Comparison of ENCODE assay signal across 10 cellular contexts in genomic region chr2:12303181-12304030, GRCh38.
DNase-seq lines count a peak whose midpoint lies in the region; ATAC-seq and TF ChIP-seq lines count a peak whose summit lies in the region.
"Had no signal": no experiment of that assay in that cellular context is flagged by ENCODE, and none has a peak within 500 bp of the region (broad histone marks: within the 10 kb centered on the region; RNA-seq: fewer than 3 reads in every experiment).

No MANE protein-coding gene starts in this region.

- H3K27ac ChIP-seq in Karpas-422 (ENCODE audit: low read length) (no peak overlapping the region), body of pancreas (no peak overlapping the region)

- peaks cover 30% of the 10 kb centered on the region for H3K4me1 Mint-ChIP-seq in activated CD8-positive, alpha-beta memory T cell treated with anti-CD3 and anti-CD28 coated beads, Interleukin-2, amount 10 ng/mL, durations not matched to agents 7 days and 5 days
- H3K4me1 Mint-ChIP-seq in effector memory CD8-positive, alpha-beta T cell (ENCODE audit: low read depth in 2 of 2): peaks cover 11 to 13% of the 10 kb centered on the region in 2 donors
- peaks cover 16% of the 10 kb centered on the region for H3K4me1 Mint-ChIP-seq in stimulated activated effector memory CD8-positive, alpha-beta T cell treated with anti-CD3 and anti-CD28 coated beads, Interleukin-12 subunit alpha, Interleukin-12 subunit beta, amount 100 ng/mL, for 72 hours

- no peaks in the 10 kb centered on the region for H3K79me2 ChIP-seq in Karpas-422 (ENCODE audit: low read length)

- DNase-seq in activated CD8-positive, alpha-beta memory T cell treated with anti-CD3 and anti-CD28 coated beads, Interleukin-2, amount 10 ng/mL, durations not matched to agents 7 days and 5 days: peak; percentile 66
- no peak for DNase-seq in activated CD8-positive, alpha-beta memory T cell treated with anti-CD3 and anti-CD28 coated beads, Interleukin-2, amount 50 U/mL, for 48 hours
- no peak for DNase-seq in effector memory CD8-positive, alpha-beta T cell
- no peak for DNase-seq in stimulated activated effector memory CD8-positive, alpha-beta T cell treated with anti-CD3 and anti-CD28 coated beads, Interleukin-12 subunit alpha, Interleukin-12 subunit beta, amount 100 ng/mL, for 72 hours (ENCODE audit: low spot score in 2 of 2)
- no peak for DNase-seq in Karpas-422
- DNase-seq in body of pancreas: no peak
- no peak for DNase-seq in central memory CD4-positive, alpha-beta T cell
- DNase-seq: AML-193, NCI-H2171 treated with DMSO at 0.1 percent for 48 hours had no signal

- no peaks in the 10 kb centered on the region for H4K20me1 ChIP-seq in Karpas-422 (ENCODE audit: insufficient read depth, low read depth, low read length)

- no peak overlapping the region for H3K9ac ChIP-seq in Karpas-422 (ENCODE audit: low read length)

- no peak for TF ChIP-seq CTCF in body of pancreas (IDR thresholded peaks at IDR 0.05)

- peak; percentile 61 for ATAC-seq in activated CD8-positive, alpha-beta memory T cell treated with anti-CD3 and anti-CD28 coated beads, Interleukin-2, amount 10 ng/mL, durations not matched to agents 7 days and 5 days
- peak; percentile 29 for ATAC-seq in effector memory CD8-positive, alpha-beta T cell (replicated peaks)
- ATAC-seq in stimulated activated effector memory CD8-positive, alpha-beta T cell treated with anti-CD3 and anti-CD28 coated beads, Interleukin-12 subunit alpha, Interleukin-12 subunit beta, amount 100 ng/mL, for 72 hours: peak; percentile 72
- ATAC-seq in body of pancreas: no peak

- no peaks in the 10 kb centered on the region for H3K4me1 ChIP-seq in Karpas-422 (ENCODE audit: low read length)
- peaks cover 11% of the 10 kb centered on the region for H3K4me1 ChIP-seq in body of pancreas

- H3K36me3 ChIP-seq in Karpas-422 (ENCODE audit: insufficient read depth, low read length): no peaks in the 10 kb centered on the region
- H3K36me3 ChIP-seq in body of pancreas (replicated peaks in 1 of 2; ENCODE audit: insufficient read depth in 1 of 2, low read depth in 2 of 2): no peaks in the 10 kb centered on the region

- no peaks in the 10 kb centered on the region for H3K27me3 ChIP-seq in Karpas-422 (ENCODE audit: low read length)
- no peaks in the 10 kb centered on the region for H3K27me3 ChIP-seq in body of pancreas

- H3K27ac Mint-ChIP-seq in activated CD8-positive, alpha-beta memory T cell treated with anti-CD3 and anti-CD28 coated beads, Interleukin-2, amount 10 ng/mL, durations not matched to agents 7 days and 5 days: peak overlapping the region; percentile 39
- H3K27ac Mint-ChIP-seq in effector memory CD8-positive, alpha-beta T cell: peak overlapping the region in 1 of 2 donors; percentile 47
- H3K27ac Mint-ChIP-seq in stimulated activated effector memory CD8-positive, alpha-beta T cell treated with anti-CD3 and anti-CD28 coated beads, Interleukin-12 subunit alpha, Interleukin-12 subunit beta, amount 100 ng/mL, for 72 hours: no peak overlapping the region

- H3K4me2 ChIP-seq in Karpas-422 (ENCODE audit: low read depth, low read length, poor library complexity, severe bottlenecking): no peak overlapping the region

- H2AFZ ChIP-seq in Karpas-422 (ENCODE audit: low read length): no peak overlapping the region

- CTCF ChIA-PET in activated CD8-positive, alpha-beta memory T cell treated with anti-CD3 and anti-CD28 coated beads, Interleukin-2, amount 10 ng/mL, durations not matched to agents 7 days and 5 days (lab: Charles Lee): interaction anchor here (1.2 kb wide), 1 partner anchor 413 kb away, joined by 3 read pairs; no protein-coding TSS in a partner anchor

- TF ChIP-seq POLR2A in body of pancreas (IDR thresholded peaks at IDR 0.05): no peak

- no peaks in the 10 kb centered on the region for H3K9me3 Mint-ChIP-seq in activated CD8-positive, alpha-beta memory T cell treated with anti-CD3 and anti-CD28 coated beads, Interleukin-2, amount 10 ng/mL, durations not matched to agents 7 days and 5 days (ENCODE audit: low read depth)
- H3K9me3 Mint-ChIP-seq in effector memory CD8-positive, alpha-beta T cell: no peaks in the 10 kb centered on the region
- H3K9me3 Mint-ChIP-seq in stimulated activated effector memory CD8-positive, alpha-beta T cell treated with anti-CD3 and anti-CD28 coated beads, Interleukin-12 subunit alpha, Interleukin-12 subunit beta, amount 100 ng/mL, for 72 hours: no peaks in the 10 kb centered on the region

- H3K27me3 Mint-ChIP-seq in activated CD8-positive, alpha-beta memory T cell treated with anti-CD3 and anti-CD28 coated beads, Interleukin-2, amount 10 ng/mL, durations not matched to agents 7 days and 5 days: peaks cover 3% of the 10 kb centered on the region
- H3K27me3 Mint-ChIP-seq in effector memory CD8-positive, alpha-beta T cell: no peaks in the 10 kb centered on the region

- WGBS in body of pancreas, 2 donors: 72% methylated on average over 7 of the region's 7 CpGs

- intact Hi-C loops in body of pancreas (cut with DNase I): no loop called here

- H3K4me3 ChIP-seq in Karpas-422 (ENCODE audit: low read length) (no peak overlapping the region), body of pancreas (no peak overlapping the region)

- H3K4me3 Mint-ChIP-seq in activated CD8-positive, alpha-beta memory T cell treated with anti-CD3 and anti-CD28 coated beads, Interleukin-2, amount 10 ng/mL, durations not matched to agents 7 days and 5 days: no peak overlapping the region
- H3K4me3 Mint-ChIP-seq in effector memory CD8-positive, alpha-beta T cell: no peak overlapping the region
- no peak overlapping the region for H3K4me3 Mint-ChIP-seq in stimulated activated effector memory CD8-positive, alpha-beta T cell treated with anti-CD3 and anti-CD28 coated beads, Interleukin-12 subunit alpha, Interleukin-12 subunit beta, amount 100 ng/mL, for 72 hours

- H3K9me2 ChIP-seq in Karpas-422 (replicated peaks; ENCODE audit: insufficient read depth, low read length): no peaks in the 10 kb centered on the region

- H3K9me3 ChIP-seq in Karpas-422 (ENCODE audit: low read length) (no peaks in the 10 kb centered on the region), body of pancreas (no peaks in the 10 kb centered on the region)

- peaks cover 6% of the 10 kb centered on the region for H3K36me3 Mint-ChIP-seq in activated CD8-positive, alpha-beta memory T cell treated with anti-CD3 and anti-CD28 coated beads, Interleukin-2, amount 10 ng/mL, durations not matched to agents 7 days and 5 days
- no peaks in the 10 kb centered on the region for H3K36me3 Mint-ChIP-seq in effector memory CD8-positive, alpha-beta T cell (ENCODE audit: insufficient read depth)
- H3K36me3 Mint-ChIP-seq in stimulated activated effector memory CD8-positive, alpha-beta T cell treated with anti-CD3 and anti-CD28 coated beads, Interleukin-12 subunit alpha, Interleukin-12 subunit beta, amount 100 ng/mL, for 72 hours: no peaks in the 10 kb centered on the region

TF ChIP-seq in PFSK-1, 5 proteins besides CTCF, POLR2A, EP300 and RAD21:
- no peak for TF ChIP-seq POLR2AphosphoS5 (IDR thresholded peaks at IDR 0.05; ENCODE audit: low read depth, low read length)
- TF ChIP-seq TAF1 (IDR thresholded peaks at IDR 0.05; ENCODE audit: borderline replicate concordance, insufficient read depth, low read length): no peak
- peak; percentile 56; the same call in 1 of the 2 replicates for TF ChIP-seq SIN3A (IDR thresholded peaks at IDR 0.05; ENCODE audit: borderline replicate concordance, insufficient read depth, low read length)
- TF ChIP-seq FOXP2 (optimal IDR thresholded peaks at IDR 0.05; ENCODE audit: borderline replicate concordance, extremely low read depth, extremely low read length, insufficient read depth): peak; percentile 68
- no peak for TF ChIP-seq REST (IDR thresholded peaks at IDR 0.05; ENCODE audit: insufficient read depth in 1 of 2, low read depth in 2 of 2, low read length in 2 of 2)
TF ChIP-seq in PFSK-1: peak in this region for 2.
